In the genomic region with DNA sequence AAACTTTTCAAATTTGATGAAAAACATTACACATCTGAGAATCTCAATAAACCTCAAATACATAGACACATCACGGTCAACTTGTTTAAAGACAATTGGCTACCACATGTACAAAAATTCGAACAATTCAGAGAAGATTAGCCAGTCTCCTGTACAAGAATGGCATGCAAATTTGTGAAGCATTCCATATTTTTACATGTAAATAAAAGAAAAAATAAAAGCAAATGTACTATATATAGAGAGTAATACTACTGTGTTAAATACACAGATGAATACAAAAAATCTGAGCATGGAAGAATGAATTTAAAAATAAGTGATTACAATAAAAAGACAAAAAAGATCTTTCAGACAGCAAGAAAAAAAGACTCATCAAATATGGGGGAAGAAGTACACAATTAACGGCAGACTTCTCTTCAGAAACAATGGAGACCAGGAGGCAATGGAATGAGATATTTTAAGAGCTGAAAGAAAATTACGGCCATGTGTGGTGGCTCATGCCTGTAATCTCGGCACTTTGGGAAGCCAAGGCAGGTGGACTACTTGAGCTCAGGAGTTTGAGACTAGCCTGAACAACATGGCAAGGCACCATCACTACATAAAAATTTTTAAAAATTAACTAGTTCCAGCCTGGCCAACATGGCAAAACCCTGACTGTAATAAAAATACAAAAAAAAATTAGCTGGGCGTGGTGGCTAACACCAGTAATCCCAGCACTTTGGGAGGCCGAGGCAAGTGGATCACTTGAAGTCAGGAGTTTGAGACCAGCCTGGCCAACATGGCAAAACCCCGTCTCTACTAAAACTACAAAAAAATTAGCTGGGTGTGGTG, we compare ENCODE assay signal across 1 cellular context.
A peak's percentile ranks its signal among the peaks of the same experiment; 100 is the strongest.
TF ChIP-seq lines count a peak whose summit lies in the region.

No MANE protein-coding gene starts in this region.

TF ChIP-seq in HEK293, 187 proteins besides CTCF, POLR2A, EP300 and RAD21 (continued from another document and continues in another):
- TF ChIP-seq ATF2 (tag by site-specific recombination; IDR thresholded peaks at IDR 0.05; ENCODE audit: low read depth) (no peak), ZNF146 (tag by site-specific recombination; IDR thresholded peaks at IDR 0.05) (no peak), ZNF133 (tag by site-specific recombination; IDR thresholded peaks at IDR 0.05) (no peak), WT1 (tag by site-specific recombination; IDR thresholded peaks at IDR 0.05) (no peak), ZBTB26 (tag by site-specific recombination; optimal IDR thresholded peaks at IDR 0.05) (no peak), ZNF239 (tag by site-specific recombination; IDR thresholded peaks at IDR 0.05) (no peak), SP3 (tag by site-specific recombination; IDR thresholded peaks at IDR 0.05) (no peak), ZBTB7A (tag by site-specific recombination; IDR thresholded peaks at IDR 0.05; ENCODE audit: low read depth) (no peak), ZNF555 (tag by site-specific recombination; conservative IDR thresholded peaks at IDR 0.05) (no peak), ZNF776 (tag by site-specific recombination; IDR thresholded peaks at IDR 0.05; ENCODE audit: borderline replicate concordance) (no peak), ZNF112 (tag by site-specific recombination; IDR thresholded peaks at IDR 0.05) (no peak), ZNF510 (tag by site-specific recombination; IDR thresholded peaks at IDR 0.05; ENCODE audit: insufficient replicate concordance) (peak; percentile 60), ZNF830 (tag by site-specific recombination; IDR thresholded peaks at IDR 0.05; ENCODE audit: low read depth) (no peak), ZNF792 (tag by site-specific recombination; IDR thresholded peaks at IDR 0.05) (no peak), SP7 (tag by site-specific recombination; IDR thresholded peaks at IDR 0.05) (0 out of 2 replicates have a peak, but pooled peaks have one; percentile 40), ZNF350 (tag by site-specific recombination; IDR thresholded peaks at IDR 0.05) (no peak), ZNF623 (tag by site-specific recombination; IDR thresholded peaks at IDR 0.05) (0 out of 2 replicates have a peak, but pooled peaks have one; percentile 16), ZEB2 (tag by site-specific recombination; IDR thresholded peaks at IDR 0.05) (no peak), ZXDB (tag by site-specific recombination; IDR thresholded peaks at IDR 0.05) (no peak), ZNF677 (tag by site-specific recombination; IDR thresholded peaks at IDR 0.05) (no peak), ZNF324 (tag by site-specific recombination; IDR thresholded peaks at IDR 0.05) (0 out of 2 replicates have a peak, but pooled peaks have one; percentile 69), KLF7 (tag by site-specific recombination; IDR thresholded peaks at IDR 0.05; ENCODE audit: borderline replicate concordance) (no peak), ZNF391 (tag by site-specific recombination; IDR thresholded peaks at IDR 0.05; ENCODE audit: borderline replicate concordance, low read depth) (peak; percentile 50; the same call in 1 of the 2 replicates), OSR2 (tag by site-specific recombination; IDR thresholded peaks at IDR 0.05) (no peak), SP2 (tag by site-specific recombination; IDR thresholded peaks at IDR 0.05) (no peak), ZNF423 (tag by site-specific recombination; IDR thresholded peaks at IDR 0.05) (no peak), ZFP3 (tag by site-specific recombination; IDR thresholded peaks at IDR 0.05; ENCODE audit: low read depth) (no peak), ZNF768 (tag by site-specific recombination; IDR thresholded peaks at IDR 0.05) (no peak), KLF9 (tag by site-specific recombination; IDR thresholded peaks at IDR 0.05; ENCODE audit: low read depth) (no peak), ZSCAN4 (tag by site-specific recombination; IDR thresholded peaks at IDR 0.05) (no peak), ZNF596 (tag by site-specific recombination; IDR thresholded peaks at IDR 0.05) (no peak), ZBTB21 (tag by site-specific recombination; IDR thresholded peaks at IDR 0.05) (no peak), ZNF561 (tag by site-specific recombination; IDR thresholded peaks at IDR 0.05; ENCODE audit: borderline replicate concordance) (no peak), KLF8 (tag by site-specific recombination; IDR thresholded peaks at IDR 0.05) (peak; percentile 33; the same call in 1 of the 2 replicates), HOXC10 (CRISPR knock-in tag; IDR thresholded peaks at IDR 0.05) (no peak)
- TF ChIP-seq, protein P1, sequence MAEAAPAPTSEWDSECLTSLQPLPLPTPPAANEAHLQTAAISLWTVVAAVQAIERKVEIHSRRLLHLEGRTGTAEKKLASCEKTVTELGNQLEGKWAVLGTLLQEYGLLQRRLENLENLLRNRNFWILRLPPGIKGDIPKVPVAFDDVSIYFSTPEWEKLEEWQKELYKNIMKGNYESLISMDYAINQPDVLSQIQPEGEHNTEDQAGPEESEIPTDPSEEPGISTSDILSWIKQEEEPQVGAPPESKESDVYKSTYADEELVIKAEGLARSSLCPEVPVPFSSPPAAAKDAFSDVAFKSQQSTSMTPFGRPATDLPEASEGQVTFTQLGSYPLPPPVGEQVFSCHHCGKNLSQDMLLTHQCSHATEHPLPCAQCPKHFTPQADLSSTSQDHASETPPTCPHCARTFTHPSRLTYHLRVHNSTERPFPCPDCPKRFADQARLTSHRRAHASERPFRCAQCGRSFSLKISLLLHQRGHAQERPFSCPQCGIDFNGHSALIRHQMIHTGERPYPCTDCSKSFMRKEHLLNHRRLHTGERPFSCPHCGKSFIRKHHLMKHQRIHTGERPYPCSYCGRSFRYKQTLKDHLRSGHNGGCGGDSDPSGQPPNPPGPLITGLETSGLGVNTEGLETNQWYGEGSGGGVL (tag by site-specific recombination; IDR thresholded peaks at IDR 0.05): no peak
- TF ChIP-seq, protein P2, sequence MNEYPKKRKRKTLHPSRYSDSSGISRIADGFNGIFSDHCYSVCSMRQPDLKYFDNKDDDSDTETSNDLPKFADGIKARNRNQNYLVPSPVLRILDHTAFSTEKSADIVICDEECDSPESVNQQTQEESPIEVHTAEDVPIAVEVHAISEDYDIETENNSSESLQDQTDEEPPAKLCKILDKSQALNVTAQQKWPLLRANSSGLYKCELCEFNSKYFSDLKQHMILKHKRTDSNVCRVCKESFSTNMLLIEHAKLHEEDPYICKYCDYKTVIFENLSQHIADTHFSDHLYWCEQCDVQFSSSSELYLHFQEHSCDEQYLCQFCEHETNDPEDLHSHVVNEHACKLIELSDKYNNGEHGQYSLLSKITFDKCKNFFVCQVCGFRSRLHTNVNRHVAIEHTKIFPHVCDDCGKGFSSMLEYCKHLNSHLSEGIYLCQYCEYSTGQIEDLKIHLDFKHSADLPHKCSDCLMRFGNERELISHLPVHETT (tag by site-specific recombination; IDR thresholded peaks at IDR 0.05): peak; percentile 59; the same call in 1 of the 2 replicates
- TF ChIP-seq, protein P3, sequence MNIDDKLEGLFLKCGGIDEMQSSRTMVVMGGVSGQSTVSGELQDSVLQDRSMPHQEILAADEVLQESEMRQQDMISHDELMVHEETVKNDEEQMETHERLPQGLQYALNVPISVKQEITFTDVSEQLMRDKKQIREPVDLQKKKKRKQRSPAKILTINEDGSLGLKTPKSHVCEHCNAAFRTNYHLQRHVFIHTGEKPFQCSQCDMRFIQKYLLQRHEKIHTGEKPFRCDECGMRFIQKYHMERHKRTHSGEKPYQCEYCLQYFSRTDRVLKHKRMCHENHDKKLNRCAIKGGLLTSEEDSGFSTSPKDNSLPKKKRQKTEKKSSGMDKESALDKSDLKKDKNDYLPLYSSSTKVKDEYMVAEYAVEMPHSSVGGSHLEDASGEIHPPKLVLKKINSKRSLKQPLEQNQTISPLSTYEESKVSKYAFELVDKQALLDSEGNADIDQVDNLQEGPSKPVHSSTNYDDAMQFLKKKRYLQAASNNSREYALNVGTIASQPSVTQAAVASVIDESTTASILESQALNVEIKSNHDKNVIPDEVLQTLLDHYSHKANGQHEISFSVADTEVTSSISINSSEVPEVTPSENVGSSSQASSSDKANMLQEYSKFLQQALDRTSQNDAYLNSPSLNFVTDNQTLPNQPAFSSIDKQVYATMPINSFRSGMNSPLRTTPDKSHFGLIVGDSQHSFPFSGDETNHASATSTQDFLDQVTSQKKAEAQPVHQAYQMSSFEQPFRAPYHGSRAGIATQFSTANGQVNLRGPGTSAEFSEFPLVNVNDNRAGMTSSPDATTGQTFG (tag by site-specific recombination; IDR thresholded peaks at IDR 0.05; ENCODE audit: borderline replicate concordance): no peak
- TF ChIP-seq, protein P4, sequence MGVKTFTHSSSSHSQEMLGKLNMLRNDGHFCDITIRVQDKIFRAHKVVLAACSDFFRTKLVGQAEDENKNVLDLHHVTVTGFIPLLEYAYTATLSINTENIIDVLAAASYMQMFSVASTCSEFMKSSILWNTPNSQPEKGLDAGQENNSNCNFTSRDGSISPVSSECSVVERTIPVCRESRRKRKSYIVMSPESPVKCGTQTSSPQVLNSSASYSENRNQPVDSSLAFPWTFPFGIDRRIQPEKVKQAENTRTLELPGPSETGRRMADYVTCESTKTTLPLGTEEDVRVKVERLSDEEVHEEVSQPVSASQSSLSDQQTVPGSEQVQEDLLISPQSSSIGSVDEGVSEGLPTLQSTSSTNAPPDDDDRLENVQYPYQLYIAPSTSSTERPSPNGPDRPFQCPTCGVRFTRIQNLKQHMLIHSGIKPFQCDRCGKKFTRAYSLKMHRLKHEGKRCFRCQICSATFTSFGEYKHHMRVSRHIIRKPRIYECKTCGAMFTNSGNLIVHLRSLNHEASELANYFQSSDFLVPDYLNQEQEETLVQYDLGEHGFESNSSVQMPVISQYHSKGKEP (tag by site-specific recombination; IDR thresholded peaks at IDR 0.05): no peak
- TF ChIP-seq, protein P5, sequence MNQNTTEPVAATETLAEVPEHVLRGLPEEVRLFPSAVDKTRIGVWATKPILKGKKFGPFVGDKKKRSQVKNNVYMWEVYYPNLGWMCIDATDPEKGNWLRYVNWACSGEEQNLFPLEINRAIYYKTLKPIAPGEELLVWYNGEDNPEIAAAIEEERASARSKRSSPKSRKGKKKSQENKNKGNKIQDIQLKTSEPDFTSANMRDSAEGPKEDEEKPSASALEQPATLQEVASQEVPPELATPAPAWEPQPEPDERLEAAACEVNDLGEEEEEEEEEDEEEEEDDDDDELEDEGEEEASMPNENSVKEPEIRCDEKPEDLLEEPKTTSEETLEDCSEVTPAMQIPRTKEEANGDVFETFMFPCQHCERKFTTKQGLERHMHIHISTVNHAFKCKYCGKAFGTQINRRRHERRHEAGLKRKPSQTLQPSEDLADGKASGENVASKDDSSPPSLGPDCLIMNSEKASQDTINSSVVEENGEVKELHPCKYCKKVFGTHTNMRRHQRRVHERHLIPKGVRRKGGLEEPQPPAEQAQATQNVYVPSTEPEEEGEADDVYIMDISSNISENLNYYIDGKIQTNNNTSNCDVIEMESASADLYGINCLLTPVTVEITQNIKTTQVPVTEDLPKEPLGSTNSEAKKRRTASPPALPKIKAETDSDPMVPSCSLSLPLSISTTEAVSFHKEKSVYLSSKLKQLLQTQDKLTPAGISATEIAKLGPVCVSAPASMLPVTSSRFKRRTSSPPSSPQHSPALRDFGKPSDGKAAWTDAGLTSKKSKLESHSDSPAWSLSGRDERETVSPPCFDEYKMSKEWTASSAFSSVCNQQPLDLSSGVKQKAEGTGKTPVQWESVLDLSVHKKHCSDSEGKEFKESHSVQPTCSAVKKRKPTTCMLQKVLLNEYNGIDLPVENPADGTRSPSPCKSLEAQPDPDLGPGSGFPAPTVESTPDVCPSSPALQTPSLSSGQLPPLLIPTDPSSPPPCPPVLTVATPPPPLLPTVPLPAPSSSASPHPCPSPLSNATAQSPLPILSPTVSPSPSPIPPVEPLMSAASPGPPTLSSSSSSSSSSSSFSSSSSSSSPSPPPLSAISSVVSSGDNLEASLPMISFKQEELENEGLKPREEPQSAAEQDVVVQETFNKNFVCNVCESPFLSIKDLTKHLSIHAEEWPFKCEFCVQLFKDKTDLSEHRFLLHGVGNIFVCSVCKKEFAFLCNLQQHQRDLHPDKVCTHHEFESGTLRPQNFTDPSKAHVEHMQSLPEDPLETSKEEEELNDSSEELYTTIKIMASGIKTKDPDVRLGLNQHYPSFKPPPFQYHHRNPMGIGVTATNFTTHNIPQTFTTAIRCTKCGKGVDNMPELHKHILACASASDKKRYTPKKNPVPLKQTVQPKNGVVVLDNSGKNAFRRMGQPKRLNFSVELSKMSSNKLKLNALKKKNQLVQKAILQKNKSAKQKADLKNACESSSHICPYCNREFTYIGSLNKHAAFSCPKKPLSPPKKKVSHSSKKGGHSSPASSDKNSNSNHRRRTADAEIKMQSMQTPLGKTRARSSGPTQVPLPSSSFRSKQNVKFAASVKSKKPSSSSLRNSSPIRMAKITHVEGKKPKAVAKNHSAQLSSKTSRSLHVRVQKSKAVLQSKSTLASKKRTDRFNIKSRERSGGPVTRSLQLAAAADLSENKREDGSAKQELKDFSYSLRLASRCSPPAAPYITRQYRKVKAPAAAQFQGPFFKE (tag by site-specific recombination; IDR thresholded peaks at IDR 0.05; ENCODE audit: borderline replicate concordance): no peak
